Comparison of ENCODE assay signal across 9 cellular contexts in the genomic region with DNA sequence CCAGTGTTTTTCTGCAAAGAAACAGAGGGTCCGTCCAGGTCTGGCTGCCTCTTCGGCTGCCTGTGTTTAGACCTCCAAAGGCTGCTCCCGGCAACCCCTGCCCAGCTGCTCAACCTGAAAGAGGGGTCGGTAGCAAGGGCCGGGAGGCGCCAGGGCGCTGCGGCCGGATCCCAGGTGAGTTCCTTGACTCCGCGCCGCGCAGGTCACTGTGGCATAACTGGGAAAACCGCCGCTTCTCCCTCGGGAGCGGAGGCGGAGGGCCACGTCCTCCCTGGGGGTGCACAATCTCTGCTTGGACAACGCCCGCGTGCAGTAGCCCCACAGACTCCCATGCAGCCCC. TPM values are rescaled to one million over a fixed set of nuclear protein-coding genes. Genes with fewer than 3 reads are reported as not detected.
DNase-seq lines count a peak whose midpoint lies in the region; ATAC-seq and TF ChIP-seq lines count a peak whose summit lies in the region.
"Had no signal": no experiment of that assay in that cellular context is flagged by ENCODE, and none has a peak within 500 bp of the region (broad histone marks: within the 10 kb centered on the region; RNA-seq: fewer than 3 reads in every experiment).

No MANE protein-coding gene starts in this region.

- H3K9me3 ChIP-seq in suprapubic skin = no peaks in the 10 kb centered on the region
- H3K9me3 ChIP-seq: SJSA1 had no signal

- POLR2A ChIA-PET in activated naive CD8-positive, alpha-beta T cell treated with anti-CD3 and anti-CD28 coated beads, Interleukin-2, amount 10 ng/mL, durations not matched to agents 7 days and 5 days (lab: Charles Lee) = interaction anchor here (1.0 to 1.8 kb wide), 3 partner anchors 79 to 126 kb away, joined by 3 to 10 read pairs (median 5); a partner anchor contains a TSS

- H3K4me1 Mint-ChIP-seq in T-helper 2 cell treated with Interferon-gamma antibody and Interleukin-4, amounts not matched to agents 5 μg/mL and 100 μg/mL, for 36 hours (ENCODE audit: low read depth) = no peaks in the 10 kb centered on the region
- H3K4me1 Mint-ChIP-seq in activated naive CD8-positive, alpha-beta T cell treated with anti-CD3 and anti-CD28 coated beads, Interleukin-2, amount 10 ng/mL, durations not matched to agents 7 days and 5 days = peaks cover 5% of the 10 kb centered on the region
- H3K4me1 Mint-ChIP-seq in immature natural killer cell = peaks cover 0 to 11% of the 10 kb centered on the region in 2 donors

- peak overlapping the region; percentile 44 for H3K4me3 ChIP-seq in suprapubic skin

- no peak overlapping the region for H3K27ac Mint-ChIP-seq in T-helper 2 cell treated with Interferon-gamma antibody and Interleukin-4, amounts not matched to agents 5 μg/mL and 100 μg/mL, for 36 hours
- H3K27ac Mint-ChIP-seq in activated naive CD8-positive, alpha-beta T cell treated with anti-CD3 and anti-CD28 coated beads, Interleukin-2, amount 10 ng/mL, durations not matched to agents 7 days and 5 days = no peak overlapping the region
- peak overlapping the region in 1 of 6 donors; percentile 40 for H3K27ac Mint-ChIP-seq in immature natural killer cell

- TF ChIP-seq CTCF in suprapubic skin (IDR thresholded peaks at IDR 0.05) = no peak

- no peaks in the 10 kb centered on the region for H3K36me3 ChIP-seq in suprapubic skin
- H3K36me3 ChIP-seq: SJSA1 had no signal

- DNase-seq in T-helper 2 cell treated with Interferon-gamma antibody and Interleukin-4, amounts not matched to agents 5 μg/mL and 100 μg/mL, for 36 hours (ENCODE audit: low spot score) = no peak
- DNase-seq in T-helper 2 cell (no peak), immature natural killer cell (no peak), suprapubic skin (ENCODE audit: low spot score in 2 of 2) (no peak), erythroblast (lab: John Stamatoyannopoulos, UW) (no peak)
- DNase-seq in activated naive CD8-positive, alpha-beta T cell treated with anti-CD3 and anti-CD28 coated beads, Interleukin-2, amount 10 ng/mL, durations not matched to agents 7 days and 5 days = no peak

- TF ChIP-seq POLR2A in suprapubic skin (IDR thresholded peaks at IDR 0.05) (no peak), erythroblast (IDR thresholded peaks at IDR 0.05; ENCODE audit: low read length) (no peak)

- H3K36me3 Mint-ChIP-seq in T-helper 2 cell treated with Interferon-gamma antibody and Interleukin-4, amounts not matched to agents 5 μg/mL and 100 μg/mL, for 36 hours (ENCODE audit: low read depth) = no peaks in the 10 kb centered on the region
- no peaks in the 10 kb centered on the region for H3K36me3 Mint-ChIP-seq in activated naive CD8-positive, alpha-beta T cell treated with anti-CD3 and anti-CD28 coated beads, Interleukin-2, amount 10 ng/mL, durations not matched to agents 7 days and 5 days
- H3K36me3 Mint-ChIP-seq in immature natural killer cell = no peaks in the 10 kb centered on the region

- H3K4me1 ChIP-seq in suprapubic skin = peaks cover 16% of the 10 kb centered on the region

- peaks cover 50% of the 10 kb centered on the region for H3K27me3 ChIP-seq in suprapubic skin

- WGBS in suprapubic skin = 23% methylated on average over 14 of the region's 22 CpGs

- no peak for TF ChIP-seq EP300 in suprapubic skin (IDR thresholded peaks at IDR 0.05)

- H3K9me3 Mint-ChIP-seq in T-helper 2 cell treated with Interferon-gamma antibody and Interleukin-4, amounts not matched to agents 5 μg/mL and 100 μg/mL, for 36 hours = no peaks in the 10 kb centered on the region
- H3K9me3 Mint-ChIP-seq in activated naive CD8-positive, alpha-beta T cell treated with anti-CD3 and anti-CD28 coated beads, Interleukin-2, amount 10 ng/mL, durations not matched to agents 7 days and 5 days = no peaks in the 10 kb centered on the region
- H3K9me3 Mint-ChIP-seq in immature natural killer cell = peaks cover 0 to 3% (median 0%) of the 10 kb centered on the region in 6 donors

- H3K27me3 Mint-ChIP-seq in T-helper 2 cell treated with Interferon-gamma antibody and Interleukin-4, amounts not matched to agents 5 μg/mL and 100 μg/mL, for 36 hours (ENCODE audit: low read depth) = peaks cover 28% of the 10 kb centered on the region
- peaks cover 21% of the 10 kb centered on the region for H3K27me3 Mint-ChIP-seq in activated naive CD8-positive, alpha-beta T cell treated with anti-CD3 and anti-CD28 coated beads, Interleukin-2, amount 10 ng/mL, durations not matched to agents 7 days and 5 days
- H3K27me3 Mint-ChIP-seq in immature natural killer cell (ENCODE audit: low read depth in 3 of 3) = peaks cover 9 to 17% (median 11%) of the 10 kb centered on the region in 3 donors

- no peak for ATAC-seq in activated naive CD8-positive, alpha-beta T cell treated with anti-CD3 and anti-CD28 coated beads, Interleukin-2, amount 10 ng/mL, durations not matched to agents 7 days and 5 days (ENCODE audit: low read depth)
- ATAC-seq in GM21528 (IDR thresholded peaks at IDR 0.05; ENCODE audit: low FRiP score, unreplicated experiment) (no peak), GM18873 (IDR thresholded peaks at IDR 0.05; ENCODE audit: low FRiP score, unreplicated experiment) (no peak)

- no peak overlapping the region for H3K27ac ChIP-seq in suprapubic skin
- H3K27ac ChIP-seq: SJSA1 had no signal

- peak overlapping the region; percentile 50 for H3K4me3 Mint-ChIP-seq in T-helper 2 cell treated with Interferon-gamma antibody and Interleukin-4, amounts not matched to agents 5 μg/mL and 100 μg/mL, for 36 hours
- peak overlapping the region; percentile 60 for H3K4me3 Mint-ChIP-seq in activated naive CD8-positive, alpha-beta T cell treated with anti-CD3 and anti-CD28 coated beads, Interleukin-2, amount 10 ng/mL, durations not matched to agents 7 days and 5 days
- peak overlapping the region in 4 of 5 donors; percentile 57 to 83 (median 66) for H3K4me3 Mint-ChIP-seq in immature natural killer cell

RNA-seq across cellular contexts. Expression of a gene that starts 1.0 kb away (rescaled TPM):
- under 1 TPM; 0.36 to 0.37 TPM for total RNA-seq in activated naive CD8-positive, alpha-beta T cell treated with anti-CD3 and anti-CD28 coated beads, Interleukin-2, amount 10 ng/mL, durations not matched to agents 7 days and 5 days
- polyA plus RNA-seq in immature natural killer cell = under 1 TPM in 1 of 3 donors, not detected in 2; 0.12 TPM
- under 1 TPM in 2 of 4 donors, not detected in 2; 0.26 to 0.30 TPM for total RNA-seq in suprapubic skin
